8 cellular contexts compared by ENCODE assay signal in genomic region chr11:128172046-128172878, GRCh38.
DNase-seq lines count a peak whose midpoint lies in the region; ATAC-seq and TF ChIP-seq lines count a peak whose summit lies in the region.

No MANE protein-coding gene starts in this region.

- 0 out of 2 replicates have a peak, but pooled peaks cover 6% of the 10 kb centered on the region for H3K4me1 ChIP-seq in Panc1 (ENCODE audit: control insufficient read depth, insufficient read depth, low read length)

- CTCF ChIA-PET in AG04450 (lab: Charles Lee), result interaction anchor here (0.6 to 11.1 kb wide), 67 partner anchors 9 to 784 kb away, joined by 3 to 295 read pairs (median 4); partner anchors contain the start of genes ETS1 and FLI1
- CTCF ChIA-PET in Panc1 (lab: Charles Lee), result interaction anchor here (0.7 to 1.8 kb wide), 7 partner anchors 15 to 785 kb away, joined by 3 to 17 read pairs (median 5); no protein-coding TSS in a partner anchor

- no peak overlapping the region for H3K4me3 Mint-ChIP-seq in activated T-cell treated with anti-CD3 and anti-CD28 coated beads, Interleukin-2, amount 50 U/mL, for 4 hours
- no peak overlapping the region for H3K4me3 Mint-ChIP-seq in neural crest cell
- no peak overlapping the region for H3K4me3 Mint-ChIP-seq in stimulated activated naive CD8-positive, alpha-beta T cell treated with anti-CD3 and anti-CD28 coated beads, Interleukin-15, amount 100 ng/mL, for 72 hours

- TF ChIP-seq EP300 in Ishikawa (IDR thresholded peaks at IDR 0.05; ENCODE audit: borderline replicate concordance), result no peak

- no peaks in the 10 kb centered on the region for H3K9me3 ChIP-seq in AG04450 (ENCODE audit: control insufficient read depth, insufficient read depth, low read length)
- H3K9me3 ChIP-seq in Panc1 (ENCODE audit: control insufficient read depth, insufficient read depth, low read depth, low read length), result no peaks in the 10 kb centered on the region

- H3K36me3 Mint-ChIP-seq in activated T-cell treated with anti-CD3 and anti-CD28 coated beads, Interleukin-2, amount 50 U/mL, for 4 hours (ENCODE audit: insufficient read depth), result no peaks in the 10 kb centered on the region
- no peaks in the 10 kb centered on the region for H3K36me3 Mint-ChIP-seq in neural crest cell (ENCODE audit: low read depth)

- H3K4me1 Mint-ChIP-seq in activated T-cell treated with anti-CD3 and anti-CD28 coated beads, Interleukin-2, amount 50 U/mL, for 4 hours (ENCODE audit: low read depth), result peaks cover 3% of the 10 kb centered on the region
- peaks cover 18% of the 10 kb centered on the region for H3K4me1 Mint-ChIP-seq in neural crest cell
- H3K4me1 Mint-ChIP-seq in stimulated activated naive CD8-positive, alpha-beta T cell treated with anti-CD3 and anti-CD28 coated beads, Interleukin-15, amount 100 ng/mL, for 72 hours, result no peaks in the 10 kb centered on the region

- no peak overlapping the region for H3K4me3 ChIP-seq in AG04450 (ENCODE audit: low read depth, low read length)
- H3K4me3 ChIP-seq in Panc1 (ENCODE audit: low read depth in 2 of 2, low read length in 2 of 2), result no peak overlapping the region
- no peak overlapping the region for H3K4me3 ChIP-seq in fibroblast of mammary gland (ENCODE audit: control insufficient read depth, low read depth, low read length)

- peak; percentile 77 for ATAC-seq in GM18909 (IDR thresholded peaks at IDR 0.05; ENCODE audit: poor library complexity, unreplicated experiment)
- peak; percentile 96 for ATAC-seq in Panc1
- ATAC-seq in activated T-cell treated with anti-CD3 and anti-CD28 coated beads, Interleukin-2, amount 50 U/mL, for 4 hours, result peak; percentile 73 to 77
- peak; percentile 82 for ATAC-seq in stimulated activated naive CD8-positive, alpha-beta T cell treated with anti-CD3 and anti-CD28 coated beads, Interleukin-15, amount 100 ng/mL, for 72 hours

- H3K27ac Mint-ChIP-seq in neural crest cell (ENCODE audit: unreplicated experiment), result no peak overlapping the region
- H3K27ac Mint-ChIP-seq in stimulated activated naive CD8-positive, alpha-beta T cell treated with anti-CD3 and anti-CD28 coated beads, Interleukin-15, amount 100 ng/mL, for 72 hours, result no peak overlapping the region

- peak; percentile 89 for TF ChIP-seq RAD21 in Ishikawa (IDR thresholded peaks at IDR 0.05; ENCODE audit: low read depth)

- DNase-seq in AG04450 (ENCODE audit: low read depth, low spot score) (peak; percentile 72), Panc1 (ENCODE audit: low read depth, low spot score) (peak; percentile 89), fibroblast of mammary gland (ENCODE audit: low read depth) (peak; percentile 92), neural crest cell (ENCODE audit: low read depth, low spot score) (peak; percentile 91)
- peak; percentile 87 for DNase-seq in activated T-cell treated with anti-CD3 and anti-CD28 coated beads, Interleukin-2, amount 50 U/mL, for 4 hours
- DNase-seq in stimulated activated naive CD8-positive, alpha-beta T cell treated with anti-CD3 and anti-CD28 coated beads, Interleukin-15, amount 100 ng/mL, for 72 hours, result peak; percentile 75 to 83

- no peaks in the 10 kb centered on the region for H3K36me3 ChIP-seq in Panc1 (ENCODE audit: control insufficient read depth, insufficient read depth, low read length)

- intact Hi-C loops in Panc1 (cut with micrococcal nuclease; ENCODE audit: unreplicated experiment), result loop anchor here (1.0 to 5.0 kb wide), 4 partner anchors 119 to 659 kb away; no protein-coding TSS in a partner anchor

- POLR2A ChIA-PET in AG04450 (lab: Yijun Ruan, JAX), result interaction anchor here (1.0 kb wide), 1 partner anchor 236 kb away, joined by 3 read pairs; no protein-coding TSS in a partner anchor
- POLR2A ChIA-PET in Panc1 (lab: Charles Lee), result interaction anchor here (0.6 kb wide), 1 partner anchor 27 kb away, joined by 3 read pairs; no protein-coding TSS in a partner anchor

- H3K27ac ChIP-seq in AG04450 (ENCODE audit: low read depth, low read length) (no peak overlapping the region), Panc1 (ENCODE audit: low read length) (peak overlapping the region; percentile 49)

- in situ Hi-C loops in Panc1 (cut with HindIII; ENCODE audit: low pct_unique_long_range_greater_than_20kb, low sequenced_read_pairs), result loop anchor here (25.0 kb wide), 1 partner anchor 665 kb away; no protein-coding TSS in a partner anchor

- H3K27me3 ChIP-seq in AG04450 (ENCODE audit: control insufficient read depth, insufficient read depth, low read length), result no peaks in the 10 kb centered on the region
- no peaks in the 10 kb centered on the region for H3K27me3 ChIP-seq in Panc1 (ENCODE audit: control insufficient read depth, insufficient read depth, low read length)

- BruUV-seq in Panc1 (replicated peaks; lab: Mats Ljungman, UMichigan), result no TSS peak

- no peaks in the 10 kb centered on the region for H3K27me3 Mint-ChIP-seq in activated T-cell treated with anti-CD3 and anti-CD28 coated beads, Interleukin-2, amount 50 U/mL, for 4 hours (ENCODE audit: low read depth)
- H3K27me3 Mint-ChIP-seq in neural crest cell (ENCODE audit: low read depth), result no peaks in the 10 kb centered on the region
- H3K27me3 Mint-ChIP-seq in stimulated activated naive CD8-positive, alpha-beta T cell treated with anti-CD3 and anti-CD28 coated beads, Interleukin-15, amount 100 ng/mL, for 72 hours, result no peaks in the 10 kb centered on the region

- peak; percentile 83 for TF ChIP-seq CTCF in AG04450 (IDR thresholded peaks at IDR 0.05; ENCODE audit: low read depth, low read length)
- TF ChIP-seq CTCF in Panc1 (IDR thresholded peaks at IDR 0.05), result peak; percentile 86
- peak; percentile 89 for TF ChIP-seq CTCF in fibroblast of mammary gland (conservative IDR thresholded peaks at IDR 0.05; ENCODE audit: control insufficient read depth, insufficient read depth, low read depth, low read length)
- peak; percentile 92 for TF ChIP-seq CTCF in neural crest cell (conservative IDR thresholded peaks at IDR 0.05)

- H3K9me3 Mint-ChIP-seq in activated T-cell treated with anti-CD3 and anti-CD28 coated beads, Interleukin-2, amount 50 U/mL, for 4 hours, result no peaks in the 10 kb centered on the region
- peaks cover 4% of the 10 kb centered on the region for H3K9me3 Mint-ChIP-seq in neural crest cell
- H3K9me3 Mint-ChIP-seq in stimulated activated naive CD8-positive, alpha-beta T cell treated with anti-CD3 and anti-CD28 coated beads, Interleukin-15, amount 100 ng/mL, for 72 hours, result no peaks in the 10 kb centered on the region

TF ChIP-seq in Ishikawa, 13 proteins besides CTCF, POLR2A, EP300 and RAD21:
- TF ChIP-seq NFIC (IDR thresholded peaks at IDR 0.05), result 0 out of 2 replicates have a peak, but pooled peaks have one; percentile 16
- TF ChIP-seq FOXM1 (IDR thresholded peaks at IDR 0.05; ENCODE audit: borderline replicate concordance, low read depth), result no peak
- no peak for TF ChIP-seq EGR1 (IDR thresholded peaks at IDR 0.05)
